ENCODE assay signal across 16 cellular contexts in genomic region chr14:61392297-61392696, GRCh38.
DNase-seq lines count a peak whose midpoint lies in the region; ATAC-seq and TF ChIP-seq lines count a peak whose summit lies in the region.
"Had no signal": no experiment of that assay in that cellular context is flagged by ENCODE, and none has a peak within 500 bp of the region (broad histone marks: within the 10 kb centered on the region; RNA-seq: fewer than 3 reads in every experiment).

No MANE protein-coding gene starts in this region.

- no peak for DNase-seq in activated T-cell treated with anti-CD3 and anti-CD28 coated beads, Interleukin-2, amount 50 U/mL, for 24 hours
- no peak for DNase-seq in activated T-cell treated with anti-CD3 and anti-CD28 coated beads, Interleukin-2, amount 50 U/mL, for 48 hours
- no peak for DNase-seq in CD8-positive, alpha-beta T cell
- no peak for DNase-seq in activated CD8-positive, alpha-beta T cell treated with anti-CD3 and anti-CD28 coated beads for 36 hours
- no peak for DNase-seq in effector memory CD4-positive, alpha-beta T cell
- no peak for DNase-seq in NCI-H748 (lab: John Stamatoyannopoulos, UW; ENCODE audit: unreplicated experiment)
- no peak for DNase-seq in DMS53 treated with DMSO at 0.1 percent for 48 hours (lab: John Stamatoyannopoulos, UW; ENCODE audit: unreplicated experiment)
- DNase-seq: GF-D8, GOT3, NCI-H1092, NCI-H1694, NCI-H748 treated with DMSO at 0.1 percent for 48 hours had no signal

- POLR2A ChIA-PET in CD8-positive, alpha-beta T cell (lab: Charles Lee): no interaction called here
- POLR2A ChIA-PET in activated CD8-positive, alpha-beta T cell treated with anti-CD3 and anti-CD28 coated beads for 36 hours (lab: Charles Lee): no interaction called here

- H3K27ac ChIP-seq in CD8-positive, alpha-beta T cell (ENCODE audit: low read depth, low read length): no peak overlapping the region
- peak overlapping the region; percentile 58 for H3K27ac ChIP-seq in effector memory CD4-positive, alpha-beta T cell (ENCODE audit: insufficient read depth, low read length, poor library complexity, severe bottlenecking)
- H3K27ac ChIP-seq: HL-60 had no signal

- H3K27me3 Mint-ChIP-seq in activated T-cell treated with anti-CD3 and anti-CD28 coated beads, Interleukin-2, amount 50 U/mL, for 24 hours: no peaks in the 10 kb centered on the region
- no peaks in the 10 kb centered on the region for H3K27me3 Mint-ChIP-seq in CD8-positive, alpha-beta T cell (ENCODE audit: low read depth)
- no peaks in the 10 kb centered on the region for H3K27me3 Mint-ChIP-seq in activated CD8-positive, alpha-beta T cell treated with anti-CD3 and anti-CD28 coated beads for 36 hours

- peaks cover 12% of the 10 kb centered on the region for H3K36me3 ChIP-seq in CD8-positive, alpha-beta T cell (ENCODE audit: insufficient read depth, low read length)
- peaks cover 16% of the 10 kb centered on the region for H3K36me3 ChIP-seq in effector memory CD4-positive, alpha-beta T cell (ENCODE audit: control insufficient read depth, insufficient read depth, low read length)

- TF ChIP-seq CTCF in CD8-positive, alpha-beta T cell (IDR thresholded peaks at IDR 0.05): no peak
- TF ChIP-seq CTCF in activated CD8-positive, alpha-beta T cell treated with anti-CD3 and anti-CD28 coated beads for 36 hours (IDR thresholded peaks at IDR 0.05): no peak

- H3K4me3 Mint-ChIP-seq in activated T-cell treated with anti-CD3 and anti-CD28 coated beads, Interleukin-2, amount 50 U/mL, for 24 hours: peak overlapping the region; percentile 39
- peak overlapping the region; percentile 4 for H3K4me3 Mint-ChIP-seq in CD8-positive, alpha-beta T cell
- H3K4me3 Mint-ChIP-seq in activated CD8-positive, alpha-beta T cell treated with anti-CD3 and anti-CD28 coated beads for 36 hours: peak overlapping the region; percentile 26
- H3K4me3 Mint-ChIP-seq: CD14-positive monocyte had no signal

- no peaks in the 10 kb centered on the region for H3K9me3 ChIP-seq in CD8-positive, alpha-beta T cell (ENCODE audit: low read length)
- H3K9me3 ChIP-seq in effector memory CD4-positive, alpha-beta T cell (ENCODE audit: control insufficient read depth, low read length): no peaks in the 10 kb centered on the region

- peaks cover 54% of the 10 kb centered on the region for H3K36me3 Mint-ChIP-seq in activated T-cell treated with anti-CD3 and anti-CD28 coated beads, Interleukin-2, amount 50 U/mL, for 24 hours (ENCODE audit: low read depth)
- H3K36me3 Mint-ChIP-seq in CD8-positive, alpha-beta T cell: peaks cover 55% of the 10 kb centered on the region
- peaks cover 70% of the 10 kb centered on the region for H3K36me3 Mint-ChIP-seq in activated CD8-positive, alpha-beta T cell treated with anti-CD3 and anti-CD28 coated beads for 36 hours (ENCODE audit: low read depth)

- ATAC-seq in CD8-positive, alpha-beta T cell: no peak
- no peak for ATAC-seq in activated CD8-positive, alpha-beta T cell treated with anti-CD3 and anti-CD28 coated beads for 36 hours
- ATAC-seq in GM19397 (IDR thresholded peaks at IDR 0.05; ENCODE audit: unreplicated experiment): no peak
- ATAC-seq: K562 had no signal

- intact Hi-C loops in CD8-positive, alpha-beta T cell (cut with DNase I, micrococcal nuclease): no loop called here
- intact Hi-C loops in activated CD8-positive, alpha-beta T cell treated with anti-CD3 and anti-CD28 coated beads for 36 hours (cut with micrococcal nuclease): no loop called here

- H3K4me1 ChIP-seq in CD8-positive, alpha-beta T cell (ENCODE audit: insufficient read depth, low read length): peaks cover 98% of the 10 kb centered on the region
- peaks cover 58% of the 10 kb centered on the region for H3K4me1 ChIP-seq in effector memory CD4-positive, alpha-beta T cell (ENCODE audit: control insufficient read depth, insufficient read depth, low read length, poor library complexity, severe bottlenecking)

- H3K27ac Mint-ChIP-seq in activated T-cell treated with anti-CD3 and anti-CD28 coated beads, Interleukin-2, amount 50 U/mL, for 24 hours: peak overlapping the region; percentile 87
- no peak overlapping the region for H3K27ac Mint-ChIP-seq in CD8-positive, alpha-beta T cell
- H3K27ac Mint-ChIP-seq in activated CD8-positive, alpha-beta T cell treated with anti-CD3 and anti-CD28 coated beads for 36 hours: no peak overlapping the region
- H3K27ac Mint-ChIP-seq: CD14-positive monocyte had no signal

- H3K4me3 ChIP-seq in CD8-positive, alpha-beta T cell (ENCODE audit: low read depth, low read length): no peak overlapping the region
- no peak overlapping the region for H3K4me3 ChIP-seq in effector memory CD4-positive, alpha-beta T cell (ENCODE audit: insufficient read depth, low read depth, low read length, poor library complexity, severe bottlenecking)
- H3K4me3 ChIP-seq: K562 had no signal

- H3K9me3 Mint-ChIP-seq in activated T-cell treated with anti-CD3 and anti-CD28 coated beads, Interleukin-2, amount 50 U/mL, for 24 hours: no peaks in the 10 kb centered on the region
- no peaks in the 10 kb centered on the region for H3K9me3 Mint-ChIP-seq in CD8-positive, alpha-beta T cell
- H3K9me3 Mint-ChIP-seq in activated CD8-positive, alpha-beta T cell treated with anti-CD3 and anti-CD28 coated beads for 36 hours: no peaks in the 10 kb centered on the region
- H3K9me3 Mint-ChIP-seq: CD14-positive monocyte had no signal

- CTCF ChIA-PET in CD8-positive, alpha-beta T cell (lab: Charles Lee): no interaction called here
- CTCF ChIA-PET in activated CD8-positive, alpha-beta T cell treated with anti-CD3 and anti-CD28 coated beads for 36 hours (lab: Charles Lee): no interaction called here

- peaks cover 13% of the 10 kb centered on the region for H3K4me1 Mint-ChIP-seq in activated T-cell treated with anti-CD3 and anti-CD28 coated beads, Interleukin-2, amount 50 U/mL, for 24 hours (ENCODE audit: low read depth)
- no peaks in the 10 kb centered on the region for H3K4me1 Mint-ChIP-seq in CD8-positive, alpha-beta T cell (ENCODE audit: low read depth)
- peaks cover 67% of the 10 kb centered on the region for H3K4me1 Mint-ChIP-seq in activated CD8-positive, alpha-beta T cell treated with anti-CD3 and anti-CD28 coated beads for 36 hours (ENCODE audit: low read depth)

- no peaks in the 10 kb centered on the region for H3K27me3 ChIP-seq in CD8-positive, alpha-beta T cell (ENCODE audit: insufficient read depth, low read length)
- no peaks in the 10 kb centered on the region for H3K27me3 ChIP-seq in effector memory CD4-positive, alpha-beta T cell (replicated peaks; ENCODE audit: control insufficient read depth, insufficient read depth, low read length, poor library complexity, severe bottlenecking)
